26 cellular contexts compared by ENCODE assay signal in the genomic region with DNA sequence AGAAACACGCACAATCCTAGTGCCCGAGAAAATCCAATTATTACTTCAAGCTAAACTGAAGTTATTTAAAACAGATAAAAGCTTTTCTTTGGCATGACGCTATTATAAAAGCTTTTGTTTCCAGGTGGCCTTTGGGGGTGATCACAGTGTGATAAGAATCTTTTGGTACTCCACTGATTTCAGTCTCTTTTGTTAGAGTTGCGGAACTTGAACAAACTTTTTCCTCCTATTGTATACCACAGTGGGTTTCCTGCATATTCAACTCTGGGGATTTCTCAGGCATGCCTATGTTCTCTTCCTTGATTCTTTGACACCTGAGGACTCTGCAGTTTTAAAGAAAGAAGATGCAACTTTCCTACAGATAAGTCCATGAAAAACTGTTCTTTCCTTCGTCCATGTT.
"Had no signal": no experiment of that assay in that cellular context is flagged by ENCODE, and none has a peak within 500 bp of the region (broad histone marks: within the 10 kb centered on the region; RNA-seq: fewer than 3 reads in every experiment).

No MANE protein-coding gene starts in this region.

- H3K27ac ChIP-seq: hepatocyte, left ventricle myocardium inferior, neutrophil, right atrium auricular region, right lobe of liver, tibial nerve, vagina had no signal

- H3K4me3 Mint-ChIP-seq: memory B cell; naive thymus-derived CD4-positive, alpha-beta T cell; natural killer cell treated with Interleukin-12 subunit alpha and Interleukin-12 subunit beta and Interleukin-15 and Interleukin-18, amount 100 ng/mL, for 72 hours; stimulated activated memory B cell treated with anti-CD40 and anti-IgM and Interleukin-4, amounts not matched to agents 10 μg/mL and 1 μg/mL and 100 μg/mL, for 72 hours; stimulated activated naive CD8-positive, alpha-beta T cell treated with anti-CD3 and anti-CD28 coated beads, Interleukin-15, amount 100 ng/mL, for 72 hours; type B pancreatic cell had no signal

- DNase-seq: kidney; left ventricle myocardium inferior; midbrain; mucosa of descending colon; naive thymus-derived CD4-positive, alpha-beta T cell; occipital lobe; right lobe of liver; stimulated activated CD4-positive, alpha-beta T cell treated with anti-CD3 and anti-CD28 coated beads, Interleukin-1b, Interleukin-23, amount 100 ng/mL, for 48 hours; stimulated activated CD4-positive, alpha-beta T cell treated with anti-CD3 and anti-CD28 coated beads, Interleukin-2, amount 100 ng/mL, for 48 hours; stimulated activated CD4-positive, alpha-beta T cell treated with anti-CD3 and anti-CD28 coated beads, Interleukin-4, amount 100 ng/mL, for 4 hours; stimulated activated CD8-positive, alpha-beta memory T cell treated with anti-CD3 and anti-CD28 coated beads, Interleukin-4, amount 100 ng/mL, for 48 hours; stimulated activated naive CD4-positive, alpha-beta T cell treated with Interleukin-2 at 50 U/mL for 16 hours; stimulated activated naive CD8-positive, alpha-beta T cell treated with anti-CD3 and anti-CD28 coated beads, Interleukin-15, amount 100 ng/mL, for 72 hours; substantia nigra had no signal

- H3K4me3 ChIP-seq: hepatocyte, left ventricle myocardium inferior, lung, mucosa of descending colon, right lobe of liver, smooth muscle cell, tibial nerve, vagina had no signal

- H2AFZ ChIP-seq: hepatocyte had no signal

- H3K27me3 ChIP-seq: hepatocyte, neutrophil, right atrium auricular region, right lobe of liver, tibial nerve, vagina had no signal

- H3K27ac Mint-ChIP-seq: memory B cell; naive thymus-derived CD4-positive, alpha-beta T cell; natural killer cell treated with Interleukin-12 subunit alpha and Interleukin-12 subunit beta and Interleukin-15 and Interleukin-18, amount 100 ng/mL, for 72 hours; progenitor cell of endocrine pancreas; stimulated activated memory B cell treated with anti-CD40 and anti-IgM and Interleukin-4, amounts not matched to agents 10 μg/mL and 1 μg/mL and 100 μg/mL, for 72 hours; stimulated activated naive CD8-positive, alpha-beta T cell treated with anti-CD3 and anti-CD28 coated beads, Interleukin-15, amount 100 ng/mL, for 72 hours; type B pancreatic cell had no signal

- H3K4me2 ChIP-seq: hepatocyte, smooth muscle cell had no signal

- H3K9me3 ChIP-seq: left ventricle myocardium inferior, mucosa of descending colon, neutrophil, right atrium auricular region, right lobe of liver, vagina had no signal

- H3K9me3 Mint-ChIP-seq: natural killer cell treated with Interleukin-12 subunit alpha and Interleukin-12 subunit beta and Interleukin-15 and Interleukin-18, amount 100 ng/mL, for 72 hours; stimulated activated naive CD8-positive, alpha-beta T cell treated with anti-CD3 and anti-CD28 coated beads, Interleukin-15, amount 100 ng/mL, for 72 hours; type B pancreatic cell had no signal

- H3K4me1 Mint-ChIP-seq: memory B cell; naive thymus-derived CD4-positive, alpha-beta T cell; stimulated activated memory B cell treated with anti-CD40 and anti-IgM and Interleukin-4, amounts not matched to agents 10 μg/mL and 1 μg/mL and 100 μg/mL, for 72 hours; stimulated activated naive CD8-positive, alpha-beta T cell treated with anti-CD3 and anti-CD28 coated beads, Interleukin-15, amount 100 ng/mL, for 72 hours had no signal

- H3K4me1 ChIP-seq: right lobe of liver, vagina had no signal

- H3K36me3 Mint-ChIP-seq: naive thymus-derived CD4-positive, alpha-beta T cell; natural killer cell treated with Interleukin-12 subunit alpha and Interleukin-12 subunit beta and Interleukin-15 and Interleukin-18, amount 100 ng/mL, for 72 hours; stimulated activated memory B cell treated with anti-CD40 and anti-IgM and Interleukin-4, amounts not matched to agents 10 μg/mL and 1 μg/mL and 100 μg/mL, for 72 hours; type B pancreatic cell had no signal

- ATAC-seq: mucosa of descending colon; naive thymus-derived CD4-positive, alpha-beta T cell; natural killer cell treated with Interleukin-12 subunit alpha and Interleukin-12 subunit beta and Interleukin-15 and Interleukin-18, amount 100 ng/mL, for 72 hours; right lobe of liver; stimulated activated memory B cell treated with anti-CD40 and anti-IgM and Interleukin-4, amounts not matched to agents 10 μg/mL and 1 μg/mL and 100 μg/mL, for 72 hours; stimulated activated naive CD8-positive, alpha-beta T cell treated with anti-CD3 and anti-CD28 coated beads, Interleukin-15, amount 100 ng/mL, for 72 hours had no signal

- H3K36me3 ChIP-seq: left ventricle myocardium inferior, neutrophil, right atrium auricular region, right lobe of liver, tibial nerve, vagina had no signal
